Comparison of ENCODE assay signal across 1 cellular context in genomic region chr17:42553161-42553818, GRCh38.
TF ChIP-seq lines count a peak whose summit lies in the region.

No MANE protein-coding gene starts in this region.

TF ChIP-seq in endothelial cell of umbilical vein, 7 proteins besides CTCF, POLR2A, EP300 and RAD21:
- TF ChIP-seq EZH2 (IDR thresholded peaks at IDR 0.05; ENCODE audit: borderline replicate concordance, low read depth, low read length, severe bottlenecking) (no peak), GATA2 (IDR thresholded peaks at IDR 0.05; ENCODE audit: insufficient read depth, insufficient read length, low read depth, low read length) (no peak), MYC (IDR thresholded peaks at IDR 0.05; ENCODE audit: low read depth, low read length) (no peak), MAX (IDR thresholded peaks at IDR 0.05; ENCODE audit: insufficient read depth, insufficient read length) (no peak), JUN (IDR thresholded peaks at IDR 0.05; ENCODE audit: borderline replicate concordance, insufficient read depth, insufficient read length, low read depth) (no peak), POLR2AphosphoS5 (IDR thresholded peaks at IDR 0.05; ENCODE audit: insufficient read depth, low read depth, low read length) (no peak), FOS (IDR thresholded peaks at IDR 0.05; ENCODE audit: borderline replicate concordance, insufficient read depth, low read length) (no peak)
